In genomic region chr6:55448446-55448845, GRCh38 we compare ENCODE assay signal across 18 cellular contexts.
A peak's percentile ranks its signal among the peaks of the same experiment; 100 is the strongest.
DNase-seq lines count a peak whose midpoint lies in the region; ATAC-seq and TF ChIP-seq lines count a peak whose summit lies in the region.
"Had no signal": no experiment of that assay in that cellular context is flagged by ENCODE, and none has a peak within 500 bp of the region (broad histone marks: within the 10 kb centered on the region; RNA-seq: fewer than 3 reads in every experiment).

No MANE protein-coding gene starts in this region.

- H3K36me3 Mint-ChIP-seq in endodermal cell (ENCODE audit: low read depth), result no peaks in the 10 kb centered on the region

- no peaks in the 10 kb centered on the region for H3K27me3 ChIP-seq in SK-N-SH (ENCODE audit: insufficient read depth)
- no peaks in the 10 kb centered on the region for H3K27me3 ChIP-seq in subcutaneous abdominal adipose tissue (ENCODE audit: control insufficient read depth in 5 of 5, insufficient read depth in 4 of 5, low read length in 5 of 5)
- H3K27me3 ChIP-seq in endodermal cell (ENCODE audit: control insufficient read depth, insufficient read depth, low read length, poor library complexity, severe bottlenecking), result no peaks in the 10 kb centered on the region

- no peak overlapping the region for H2AFZ ChIP-seq in SK-N-SH (ENCODE audit: low read depth)

- H3K4me2 ChIP-seq in SK-N-SH, result no peak overlapping the region

- no peak for TF ChIP-seq EP300 in SK-N-SH (IDR thresholded peaks at IDR 0.05; ENCODE audit: borderline replicate concordance in 1 of 2, low read depth in 1 of 2, low read length in 1 of 2)

- DNase-seq in SK-N-SH (no peak), NCI-H226 (peak; percentile 66), fibroblast of peridontal ligament (ENCODE audit: extremely low read depth) (peak; percentile 16), endodermal cell (no peak)
- DNase-seq: Calu3; CD4-positive, alpha-beta T cell; GF-D8; NCI-H146; NCI-H2081 treated with DMSO at 0.1 percent for 48 hours; NCI-H2227 treated with DMSO at 0.1 percent for 48 hours; NCI-H526 treated with DMSO at 0.1 percent for 48 hours had no signal

- no peak for TF ChIP-seq CTCF in SK-N-SH (IDR thresholded peaks at IDR 0.05)
- TF ChIP-seq CTCF in endodermal cell (conservative IDR thresholded peaks at IDR 0.05), result no peak

- H3K9me2 ChIP-seq in SK-N-SH, result 0 out of 2 replicates have a peak, but pooled peaks cover 5% of the 10 kb centered on the region

- H3K27ac Mint-ChIP-seq in endodermal cell, result no peak overlapping the region
- H3K27ac Mint-ChIP-seq: B cell; CD4-positive, alpha-beta T cell; H9 had no signal

- no peaks in the 10 kb centered on the region for H4K20me1 ChIP-seq in SK-N-SH (ENCODE audit: insufficient read depth)

- H3K79me2 ChIP-seq in SK-N-SH (ENCODE audit: insufficient read depth), result no peaks in the 10 kb centered on the region

- H3K36me3 ChIP-seq in SK-N-SH (replicated peaks in 1 of 2; ENCODE audit: control insufficient read depth in 1 of 2, insufficient read depth in 2 of 2, low read length in 1 of 2), result no peaks in the 10 kb centered on the region
- no peaks in the 10 kb centered on the region for H3K36me3 ChIP-seq in subcutaneous abdominal adipose tissue (ENCODE audit: control insufficient read depth in 5 of 5, insufficient read depth in 5 of 5, low read length in 5 of 5)
- no peaks in the 10 kb centered on the region for H3K36me3 ChIP-seq in endodermal cell (ENCODE audit: control insufficient read depth, insufficient read depth, low read length)

- H3K4me1 ChIP-seq in SK-N-SH (ENCODE audit: control insufficient read depth in 1 of 2, insufficient read depth in 2 of 2, low read depth in 1 of 2, low read length in 1 of 2), result no peaks in the 10 kb centered on the region
- peaks cover 0 to 13% (median 7%) of the 10 kb centered on the region in 5 donors for H3K4me1 ChIP-seq in subcutaneous abdominal adipose tissue (ENCODE audit: control insufficient read depth in 5 of 5, insufficient read depth in 5 of 5, low read length in 5 of 5)
- H3K4me1 ChIP-seq in endodermal cell (ENCODE audit: control insufficient read depth, insufficient read depth, low read length), result no peaks in the 10 kb centered on the region

- no peak for TF ChIP-seq RAD21 in SK-N-SH (IDR thresholded peaks at IDR 0.05; ENCODE audit: low read length)

- ATAC-seq in SK-N-SH treated with all-trans-retinoic acid at 6 μM for 48 hours (no peak; the same call in 2 of the 3 replicates), HG03457 (IDR thresholded peaks at IDR 0.05; ENCODE audit: unreplicated experiment) (no peak), HG03571 (IDR thresholded peaks at IDR 0.05; ENCODE audit: unreplicated experiment) (no peak)
- ATAC-seq: K562 had no signal

- no peak overlapping the region for H3K9ac ChIP-seq in SK-N-SH
- no peak overlapping the region for H3K9ac ChIP-seq in subcutaneous abdominal adipose tissue (ENCODE audit: low read length in 5 of 5)
- H3K9ac ChIP-seq in endodermal cell (ENCODE audit: extremely low read depth, low read length, poor library complexity, severe bottlenecking), result no peak overlapping the region

- H3K9me3 Mint-ChIP-seq in endodermal cell, result no peaks in the 10 kb centered on the region
- H3K9me3 Mint-ChIP-seq: H9 had no signal

- no peaks in the 10 kb centered on the region for H3F3A ChIP-seq in SK-N-SH (replicated peaks; ENCODE audit: insufficient read depth)

- no peaks in the 10 kb centered on the region for H3K9me3 ChIP-seq in SK-N-SH
- H3K9me3 ChIP-seq in subcutaneous abdominal adipose tissue (ENCODE audit: control insufficient read depth in 5 of 5, low read length in 5 of 5), result no peaks in the 10 kb centered on the region
- H3K9me3 ChIP-seq in endodermal cell (ENCODE audit: control insufficient read depth, low read length), result no peaks in the 10 kb centered on the region

- no peak overlapping the region for H3K4me3 Mint-ChIP-seq in endodermal cell
- H3K4me3 Mint-ChIP-seq: B cell; CD4-positive, alpha-beta T cell; H9 had no signal

- H3K4me1 Mint-ChIP-seq in endodermal cell, result peaks cover under 1% of the 10 kb centered on the region
- H3K4me1 Mint-ChIP-seq: B cell, H9 had no signal

- H3K4me3 ChIP-seq in SK-N-SH (ENCODE audit: low read depth in 2 of 2, low read length in 1 of 2) (no peak overlapping the region), subcutaneous abdominal adipose tissue (ENCODE audit: low read depth in 1 of 5, low read length in 5 of 5) (no peak overlapping the region), endodermal cell (ENCODE audit: low read length) (no peak overlapping the region)
- H3K4me3 ChIP-seq: K562 had no signal

- no peaks in the 10 kb centered on the region for H3K27me3 Mint-ChIP-seq in endodermal cell (ENCODE audit: insufficient read depth)
- H3K27me3 Mint-ChIP-seq: B cell; CD4-positive, alpha-beta T cell had no signal

- POLR2A ChIA-PET in SK-N-SH (lab: Yijun Ruan, JAX), result no interaction called here

- H3K27ac ChIP-seq in SK-N-SH (ENCODE audit: low read depth in 2 of 2, low read length in 1 of 2) (no peak overlapping the region), subcutaneous abdominal adipose tissue (ENCODE audit: low read depth, low read length) (peak overlapping the region; percentile 27), endodermal cell (ENCODE audit: low read depth, low read length) (no peak overlapping the region)

- CTCF ChIA-PET in SK-N-SH (lab: Yijun Ruan, JAX), result interaction anchor here (1.4 to 7.7 kb wide), 2 partner anchors 22 to 436 kb away, joined by 3 to 64 read pairs; no protein-coding TSS in a partner anchor

TF ChIP-seq in SK-N-SH, 30 proteins besides CTCF, POLR2A, EP300 and RAD21:
- TF ChIP-seq ZBTB33 (IDR thresholded peaks at IDR 0.05; ENCODE audit: borderline replicate concordance, low read depth) (no peak), TCF12 (IDR thresholded peaks at IDR 0.05) (peak; percentile 33)

TF ChIP-seq in SK-N-SH treated with all-trans-retinoic acid at 6 μM for 48 hours, 23 proteins besides CTCF, POLR2A, EP300 and RAD21:
- TF ChIP-seq SNAI2 (CRISPR knock-in tag; IDR thresholded peaks at IDR 0.05) (no peak), ZFP30 (CRISPR knock-in tag; IDR thresholded peaks at IDR 0.05) (no peak), TSHZ2 (CRISPR knock-in tag; IDR thresholded peaks at IDR 0.05) (no peak), ZC3H10 (CRISPR knock-in tag; IDR thresholded peaks at IDR 0.05) (no peak), ZNF8 (CRISPR knock-in tag; IDR thresholded peaks at IDR 0.05) (no peak), ZNF70 (CRISPR knock-in tag; IDR thresholded peaks at IDR 0.05) (no peak)

Comparison
In these comparisons a context has a peak if more than half of its experiments do, and no peak if none do; other contexts are left out.
1. DNase-seq: peak in NCI-H226 (single experiment) and fibroblast of peridontal ligament (single experiment); none in SK-N-SH (single experiment) and endodermal cell (single experiment).